In the genomic region with DNA sequence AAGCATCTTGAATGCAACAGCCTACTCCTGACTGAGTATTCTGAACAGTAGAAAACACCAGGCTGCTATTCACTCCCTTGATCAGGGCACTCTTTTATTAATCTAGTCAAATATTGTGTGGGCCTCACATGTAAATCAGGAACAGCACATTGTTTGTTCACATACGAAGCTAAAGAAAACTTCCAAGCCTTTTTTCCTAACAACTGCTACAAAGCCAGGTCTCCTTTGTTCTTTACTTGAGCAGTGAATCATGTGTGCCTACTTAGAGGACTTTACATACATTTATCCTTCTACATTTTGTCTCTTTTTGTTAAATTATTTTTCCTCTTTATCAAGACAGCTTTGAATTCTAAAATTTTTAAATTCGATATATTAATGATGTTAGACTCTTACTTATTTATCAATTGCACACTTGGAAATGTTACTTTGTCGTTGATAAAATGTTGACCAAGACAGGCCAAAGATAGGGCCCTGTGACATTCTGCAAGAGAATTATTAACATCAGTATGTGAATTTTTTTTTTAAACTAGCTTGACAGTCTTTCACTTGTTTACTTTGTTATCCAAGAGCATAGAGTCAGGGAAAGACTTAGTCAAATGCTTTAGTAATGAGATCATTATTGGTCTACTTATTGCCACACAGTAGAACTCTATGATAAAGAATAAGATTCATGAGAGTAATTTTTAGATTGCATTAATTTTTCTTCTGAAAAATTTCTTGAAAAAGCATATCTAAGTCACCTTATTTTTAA, we compare ENCODE assay signal across 13 cellular contexts. TPM values are rescaled to one million over a fixed set of nuclear protein-coding genes. Genes with fewer than 3 reads are reported as not detected.
DNase-seq lines count a peak whose midpoint lies in the region; ATAC-seq and TF ChIP-seq lines count a peak whose summit lies in the region.
"Had no signal": no experiment of that assay in that cellular context is flagged by ENCODE, and none has a peak within 500 bp of the region (broad histone marks: within the 10 kb centered on the region; RNA-seq: fewer than 3 reads in every experiment).

No MANE protein-coding gene starts in this region.

- H3K27ac ChIP-seq in brain microvascular endothelial cell (peak overlapping the region; percentile 74), upper lobe of left lung (peak overlapping the region in 3 of 4 donors; percentile 14 to 50 (median 45)), esophagus muscularis mucosa (replicated peaks in 1 of 4) (no peak overlapping the region)

- in situ Hi-C loops in brain microvascular endothelial cell (cut with HindIII; ENCODE audit: low pct_ligation_motif_present, low sequenced_read_pairs) = no loop called here

- peak; percentile 33 for DNase-seq in NCI-H2171 treated with DMSO at 0.1 percent for 48 hours (lab: John Stamatoyannopoulos, UW)
- DNase-seq in NCI-H2171 (lab: John Stamatoyannopoulos, UW) = no peak
- no peak for DNase-seq in brain microvascular endothelial cell
- DNase-seq in kidney glomerular epithelial cell (lab: John Stamatoyannopoulos, UW) = peak; percentile 87
- no peak for DNase-seq in upper lobe of left lung
- DNase-seq in anterior cingulate cortex (lab: John Stamatoyannopoulos, UW) = no peak
- no peak for DNase-seq in esophagus muscularis mucosa (ENCODE audit: extremely low spot score)
- DNase-seq: 8988T; activated CD8-positive, alpha-beta T cell treated with anti-CD3 and anti-CD28 coated beads for 36 hours; central memory CD4-positive, alpha-beta T cell; NCI-H1092 had no signal

- H3K4me1 ChIP-seq in upper lobe of left lung = peaks cover 13 to 39% (median 23%) of the 10 kb centered on the region in 4 donors
- peaks cover 19 to 68% (median 33%) of the 10 kb centered on the region in 4 donors for H3K4me1 ChIP-seq in esophagus muscularis mucosa

- ATAC-seq in upper lobe of left lung (ENCODE audit: low FRiP score in 2 of 2) (peak in 1 of 2 donors; percentile 74), GM18858 (IDR thresholded peaks at IDR 0.05; ENCODE audit: unreplicated experiment) (no peak)
- ATAC-seq: activated CD8-positive, alpha-beta T cell treated with anti-CD3 and anti-CD28 coated beads for 36 hours had no signal

- H3K27me3 ChIP-seq in brain microvascular endothelial cell (replicated peaks) (no peaks in the 10 kb centered on the region), upper lobe of left lung (no peaks in the 10 kb centered on the region), esophagus muscularis mucosa (no peaks in the 10 kb centered on the region)

- H3K9me3 ChIP-seq in upper lobe of left lung = no peaks in the 10 kb centered on the region
- no peaks in the 10 kb centered on the region for H3K9me3 ChIP-seq in esophagus muscularis mucosa

- H3K4me3 ChIP-seq in brain microvascular endothelial cell (ENCODE audit: low read depth, low read length) (no peak overlapping the region), upper lobe of left lung (no peak overlapping the region), esophagus muscularis mucosa (no peak overlapping the region)
- H3K4me3 ChIP-seq: skin epidermis had no signal

- intact Hi-C loops in esophagus muscularis mucosa (cut with DNase I) = no loop called here

- 58 to 62% methylated on average over 3 of the region's 3 CpGs for WGBS in upper lobe of left lung, 2 donors
- 62% methylated on average over 3 of the region's 3 CpGs for WGBS in esophagus muscularis mucosa

- H3K36me3 ChIP-seq in brain microvascular endothelial cell (replicated peaks) = no peaks in the 10 kb centered on the region
- no peaks in the 10 kb centered on the region for H3K36me3 ChIP-seq in upper lobe of left lung
- H3K36me3 ChIP-seq in esophagus muscularis mucosa = no peaks in the 10 kb centered on the region

- no peak for TF ChIP-seq POLR2A in upper lobe of left lung (IDR thresholded peaks at IDR 0.05)
- no peak for TF ChIP-seq POLR2A in esophagus muscularis mucosa (IDR thresholded peaks at IDR 0.05; ENCODE audit: low read depth)

- TF ChIP-seq CTCF in brain microvascular endothelial cell (IDR thresholded peaks at IDR 0.05; ENCODE audit: low read depth, low read length, missing control alignments) (no peak), upper lobe of left lung (IDR thresholded peaks at IDR 0.05) (no peak), esophagus muscularis mucosa (IDR thresholded peaks at IDR 0.05) (no peak)

- TF ChIP-seq EP300 in upper lobe of left lung (IDR thresholded peaks at IDR 0.05) (no peak), esophagus muscularis mucosa (IDR thresholded peaks at IDR 0.05) (no peak)

RNA-seq across cellular contexts. Expression of gene SPATS2L, which starts 13.3 kb away (rescaled TPM):
- total RNA-seq in upper lobe of left lung (100 to 1,000 TPM in 2 of 6 donors, 10 to 100 TPM in 4; 57.6 to 127 (median 80.4) TPM), esophagus muscularis mucosa (100 to 1,000 TPM in 1 of 4 donors, 10 to 100 TPM in 3; 51.9 to 151 (median 78.9) TPM)

Comparison
In these comparisons a context has a peak if more than half of its experiments do, and no peak if none do; other contexts are left out.
1. DNase-seq: peak in NCI-H2171 treated with DMSO at 0.1 percent for 48 hours (single experiment) and kidney glomerular epithelial cell (single experiment); none in NCI-H2171 (single experiment), brain microvascular endothelial cell (single experiment), upper lobe of left lung (0 of 2), anterior cingulate cortex (0 of 58) and esophagus muscularis mucosa (single experiment).
2. H3K27ac ChIP-seq: peak in brain microvascular endothelial cell (single experiment) and upper lobe of left lung (3 of 4); none in esophagus muscularis mucosa (0 of 4).